15 cellular contexts compared by ENCODE assay signal in the genomic region with DNA sequence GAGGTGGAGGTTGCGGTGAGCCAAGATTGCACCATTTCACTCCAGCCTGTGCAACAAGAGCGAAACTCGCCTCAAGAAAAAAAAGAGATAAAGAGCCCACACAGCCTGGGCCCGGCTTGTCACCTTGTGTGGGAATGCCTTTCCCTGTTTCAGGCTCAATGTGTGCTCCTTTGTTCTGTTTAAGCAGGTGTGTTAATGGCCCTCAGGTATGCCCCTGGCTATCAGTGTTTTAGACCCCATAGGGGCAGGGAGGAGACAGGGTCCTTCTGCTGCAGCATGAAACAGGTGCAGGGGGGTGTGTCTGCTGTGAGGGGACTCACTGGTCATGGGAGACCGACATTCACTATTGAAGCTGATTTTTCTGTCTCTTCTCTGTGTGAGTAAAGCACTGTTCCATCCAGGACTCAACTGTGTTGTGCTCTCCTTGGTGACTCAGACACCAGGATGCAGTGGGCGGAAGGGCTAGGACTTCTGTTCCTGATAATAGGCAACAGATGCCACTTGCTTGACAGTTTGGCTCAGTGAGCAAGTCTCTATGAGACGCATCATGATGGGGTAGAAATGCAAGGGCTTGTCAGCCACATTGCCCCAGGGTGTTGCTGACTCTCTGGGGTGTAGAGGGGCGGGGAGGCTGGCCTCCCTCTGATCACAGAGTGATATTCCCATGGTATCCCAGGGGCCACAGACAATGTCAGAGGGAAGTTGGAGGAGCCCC. TPM values are rescaled to one million over a fixed set of nuclear protein-coding genes. Genes with fewer than 3 reads are reported as not detected.
DNase-seq lines count a peak whose midpoint lies in the region; ATAC-seq, FAIRE-seq and TF ChIP-seq lines count a peak whose summit lies in the region.
"Had no signal": no experiment of that assay in that cellular context is flagged by ENCODE, and none has a peak within 500 bp of the region (broad histone marks: within the 10 kb centered on the region; RNA-seq: fewer than 3 reads in every experiment).

No MANE protein-coding gene starts in this region.

- no peaks in the 10 kb centered on the region for H3K9me1 ChIP-seq in keratinocyte (ENCODE audit: control insufficient read depth, extremely low read depth, insufficient read depth, low read length)

- in situ Hi-C loops in astrocyte of the spinal cord (cut with HindIII; ENCODE audit: low sequenced_read_pairs): no loop called here

- no peak; the same call in 1 of the 2 replicates for TF ChIP-seq CTCF in BE2C (IDR thresholded peaks at IDR 0.05; ENCODE audit: low read depth, low read length)
- TF ChIP-seq CTCF in astrocyte of the spinal cord (IDR thresholded peaks at IDR 0.05; ENCODE audit: low read depth, low read length): no peak
- TF ChIP-seq CTCF in keratinocyte (optimal IDR thresholded peaks at IDR 0.05 in 1 of 3, IDR thresholded peaks at IDR 0.05 in 1 of 3, conservative IDR thresholded peaks at IDR 0.05 in 1 of 3; ENCODE audit: extremely low read depth in 1 of 3, insufficient read depth in 2 of 3, low read length in 3 of 3): no peak
- TF ChIP-seq CTCF in prostate gland (IDR thresholded peaks at IDR 0.05): no peak
- TF ChIP-seq CTCF in kidney (IDR thresholded peaks at IDR 0.05; ENCODE audit: borderline replicate concordance, extremely low read depth, insufficient read depth): no peak

- no peak overlapping the region for H3K4me2 ChIP-seq in keratinocyte (ENCODE audit: control insufficient read depth, extremely low read depth, insufficient read depth, low read depth, low read length)

- no peaks in the 10 kb centered on the region for H3K27me3 ChIP-seq in BE2C
- no peaks in the 10 kb centered on the region for H3K27me3 ChIP-seq in keratinocyte (ENCODE audit: control insufficient read depth, extremely low read depth, insufficient read depth, low read length)
- peaks cover 5% of the 10 kb centered on the region for H3K27me3 ChIP-seq in prostate gland (replicated peaks; ENCODE audit: insufficient read depth)
- H3K27me3 ChIP-seq: SJSA1, tibial nerve had no signal

- no peak for TF ChIP-seq POLR2A in prostate gland (IDR thresholded peaks at IDR 0.05)

- ATAC-seq in HG02973 (IDR thresholded peaks at IDR 0.05; ENCODE audit: unreplicated experiment): no peak
- ATAC-seq: CD8-positive, alpha-beta T cell had no signal

- dilution Hi-C loops in keratinocyte (cut with MboI; ENCODE audit: extremely low pct_ligation_motif_present, low sequenced_read_pairs): no loop called here

- H4K20me1 ChIP-seq in keratinocyte (ENCODE audit: control insufficient read depth, extremely low read depth, insufficient read depth, low read length): no peaks in the 10 kb centered on the region

- H3K79me2 ChIP-seq in keratinocyte (ENCODE audit: control insufficient read depth, insufficient read depth, low read length): no peaks in the 10 kb centered on the region

- DNase-seq in BE2C (peak; percentile 81), LHCN-M2 (ENCODE audit: low read depth) (peak; percentile 86), astrocyte of the spinal cord (ENCODE audit: low read depth, low spot score) (peak; percentile 13), keratinocyte (ENCODE audit: low read depth, low spot score) (no peak), NCI-H1092 (lab: John Stamatoyannopoulos, UW) (no peak), prostate gland (ENCODE audit: low spot score) (no peak), kidney (no peak)
- DNase-seq: activated CD4-positive, alpha-beta T cell treated with anti-CD3 and anti-CD28 coated beads, Interleukin-2, amount 50 U/mL, for 4 hours; activated naive CD4-positive, alpha-beta T cell treated with Interleukin-2 at 50 U/mL for 16 hours; CD8-positive, alpha-beta T cell; KBM-7 had no signal

- 74% methylated on average over 8 of the region's 8 CpGs for WGBS in prostate gland

- FAIRE-seq in keratinocyte (lab: Jason Lieb, UNC): peak; percentile 67
- FAIRE-seq in kidney (lab: Jason Lieb, UNC): no peak

- H3K9me3 ChIP-seq in BE2C: no peaks in the 10 kb centered on the region
- H3K9me3 ChIP-seq in keratinocyte (ENCODE audit: control insufficient read depth, low read depth, low read length): no peaks in the 10 kb centered on the region
- no peaks in the 10 kb centered on the region for H3K9me3 ChIP-seq in prostate gland
- no peaks in the 10 kb centered on the region for H3K9me3 ChIP-seq in kidney (ENCODE audit: control insufficient read depth in 1 of 2, low read length in 2 of 2)
- H3K9me3 ChIP-seq: SJSA1, tibial nerve had no signal

- H3K27ac ChIP-seq in keratinocyte (ENCODE audit: control insufficient read depth, insufficient read depth, low read length) (no peak overlapping the region), prostate gland (no peak overlapping the region), kidney (ENCODE audit: low read depth in 2 of 2, low read length in 2 of 2) (no peak overlapping the region)
- H3K27ac ChIP-seq: SJSA1, tibial nerve had no signal

- no peak overlapping the region for H2AFZ ChIP-seq in keratinocyte (ENCODE audit: control insufficient read depth, low read length)

- peak overlapping the region; percentile 23 for H3K4me3 ChIP-seq in BE2C (ENCODE audit: low read depth, low read length)
- no peak overlapping the region for H3K4me3 ChIP-seq in astrocyte of the spinal cord (ENCODE audit: low read depth, low read length)
- no peak overlapping the region for H3K4me3 ChIP-seq in keratinocyte (ENCODE audit: control insufficient read depth in 2 of 3, extremely low read depth in 1 of 3, insufficient read depth in 2 of 3, low read depth in 1 of 3, low read length in 3 of 3)
- no peak overlapping the region for H3K4me3 ChIP-seq in prostate gland
- H3K4me3 ChIP-seq in kidney (ENCODE audit: low read length in 2 of 2): no peak overlapping the region
- H3K4me3 ChIP-seq: SJSA1, tibial nerve had no signal

- intact Hi-C loops in prostate gland (cut with DNase I): no loop called here
- intact Hi-C loops in kidney (cut with DNase I): no loop called here

- peaks cover 12% of the 10 kb centered on the region for H3K4me1 ChIP-seq in BE2C
- H3K4me1 ChIP-seq in keratinocyte (ENCODE audit: control insufficient read depth, extremely low read depth, insufficient read depth, low read length): peaks cover 4% of the 10 kb centered on the region
- H3K4me1 ChIP-seq in prostate gland (replicated peaks): no peaks in the 10 kb centered on the region
- no peaks in the 10 kb centered on the region for H3K4me1 ChIP-seq in kidney (ENCODE audit: control insufficient read depth in 1 of 2, insufficient read depth in 1 of 2, low read depth in 1 of 2, low read length in 2 of 2)
- H3K4me1 ChIP-seq: SJSA1, tibial nerve had no signal

- H3K36me3 ChIP-seq in BE2C (no peaks in the 10 kb centered on the region), keratinocyte (ENCODE audit: control insufficient read depth in 2 of 2, extremely low read depth in 1 of 2, insufficient read depth in 2 of 2, low read length in 2 of 2) (no peaks in the 10 kb centered on the region), prostate gland (no peaks in the 10 kb centered on the region), kidney (ENCODE audit: control insufficient read depth in 1 of 2, insufficient read depth in 2 of 2, low read length in 2 of 2) (no peaks in the 10 kb centered on the region)
- H3K36me3 ChIP-seq: SJSA1, tibial nerve had no signal

- no peak overlapping the region for H3K9ac ChIP-seq in keratinocyte (ENCODE audit: control insufficient read depth, extremely low read depth, insufficient read depth, low read length)
- H3K9ac ChIP-seq in kidney (ENCODE audit: low read length in 2 of 2): no peak overlapping the region

RNA-seq across cellular contexts. Expression of gene LAP3, which starts 15.6 kb away (rescaled TPM):
- polyA plus RNA-seq in BE2C (2012; ENCODE audit: insufficient read depth, insufficient read length, low read depth): 70.6 TPM
- 78.1 and 90.6 TPM in 2 replicates for total RNA-seq in LHCN-M2 (2014; rRNA removed)
- 38.1 TPM for polyA plus RNA-seq in LHCN-M2 (2012)
- 57.3 to 95.6 TPM (median 84.8 TPM) in 3 replicates for polyA plus RNA-seq in keratinocyte
- polyA plus RNA-seq in keratinocyte (2011; ENCODE audit: low read depth): 61.6 TPM
- 54.5 and 62.3 TPM in 2 replicates for polyA plus RNA-seq in keratinocyte (2011; cell fraction: cytosol; rRNA removed)
- 50.8 and 59.6 TPM in 2 replicates for polyA plus RNA-seq in keratinocyte (2011; cell fraction: nucleus; rRNA removed)
- polyA plus RNA-seq in keratinocyte (2012; ENCODE audit: low replicate concordance): 28.5 and 70.8 TPM in 2 replicates
- 20.2 to 54.7 TPM (median 46.0 TPM) in 3 replicates for polyA minus RNA-seq in keratinocyte
- polyA minus RNA-seq in keratinocyte (2011; cell fraction: cytosol; rRNA and poly(A)+ RNA removed): 52.9 TPM
- polyA minus RNA-seq in keratinocyte (2011; cell fraction: nucleus; rRNA and poly(A)+ RNA removed): 19.1 and 32.3 TPM in 2 replicates
- total RNA-seq in prostate gland: 10 to 100 TPM; 55.8 to 98.1 TPM
- total RNA-seq in kidney: 108 TPM
- polyA plus RNA-seq in kidney (ENCODE audit: insufficient read depth, low read depth, low replicate concordance): 123 TPM

RNA-seq across cellular contexts. Expression of gene CLRN2, which starts 46.4 kb away (rescaled TPM):
- polyA plus RNA-seq in BE2C (2012; ENCODE audit: insufficient read depth, insufficient read length, low read depth): not detected
- total RNA-seq in LHCN-M2 (2014; rRNA removed) (not detected in 2 replicates), prostate gland (not detected), kidney (not detected)
- polyA plus RNA-seq in LHCN-M2 (2012): not detected
- polyA plus RNA-seq in keratinocyte (not detected in 3 replicates), kidney (ENCODE audit: insufficient read depth, low read depth, low replicate concordance) (not detected)
- polyA plus RNA-seq in keratinocyte (2011; ENCODE audit: low read depth): not detected
- polyA plus RNA-seq in keratinocyte (2011; cell fraction: cytosol; rRNA removed): not detected in 2 replicates
- polyA plus RNA-seq in keratinocyte (2011; cell fraction: nucleus; rRNA removed): not detected in 2 replicates
- polyA plus RNA-seq in keratinocyte (2012; ENCODE audit: low replicate concordance): not detected in 2 replicates
- polyA minus RNA-seq in keratinocyte: not detected in 3 replicates
- not detected for polyA minus RNA-seq in keratinocyte (2011; cell fraction: cytosol; rRNA and poly(A)+ RNA removed)
- not detected in 2 replicates for polyA minus RNA-seq in keratinocyte (2011; cell fraction: nucleus; rRNA and poly(A)+ RNA removed)
- total RNA-seq: CD8-positive, alpha-beta T cell; H4; SJSA1; tibial nerve had no signal

RNA-seq across cellular contexts. Expression of gene QDPR, which starts 49.5 kb away (rescaled TPM):
- 203 TPM for polyA plus RNA-seq in BE2C (2012; ENCODE audit: insufficient read depth, insufficient read length, low read depth)
- total RNA-seq in LHCN-M2 (2014; rRNA removed) (19.4 and 36.1 TPM in 2 replicates), prostate gland (10 to 100 TPM; 11.4 to 18.9 TPM), kidney (33.5 TPM)
- 43.9 TPM for polyA plus RNA-seq in LHCN-M2 (2012)
- polyA plus RNA-seq in keratinocyte (42.1 to 65.6 TPM (median 65.6 TPM) in 3 replicates), kidney (ENCODE audit: insufficient read depth, low read depth, low replicate concordance) (208 TPM)
- 38.4 TPM for polyA plus RNA-seq in keratinocyte (2011; ENCODE audit: low read depth)
- 61.2 and 74.3 TPM in 2 replicates for polyA plus RNA-seq in keratinocyte (2011; cell fraction: cytosol; rRNA removed)
- 35.8 and 36.7 TPM in 2 replicates for polyA plus RNA-seq in keratinocyte (2011; cell fraction: nucleus; rRNA removed)
- polyA plus RNA-seq in keratinocyte (2012; ENCODE audit: low replicate concordance): 22.1 and 56.1 TPM in 2 replicates
- 37.4 to 65.3 TPM (median 50.2 TPM) in 3 replicates for polyA minus RNA-seq in keratinocyte
- 29.5 TPM for polyA minus RNA-seq in keratinocyte (2011; cell fraction: cytosol; rRNA and poly(A)+ RNA removed)
- 16.0 and 21.1 TPM in 2 replicates for polyA minus RNA-seq in keratinocyte (2011; cell fraction: nucleus; rRNA and poly(A)+ RNA removed)

RNA-seq across cellular contexts. Expression of gene MED28, which starts 53.1 kb away (rescaled TPM):
- polyA plus RNA-seq in BE2C (2012; ENCODE audit: insufficient read depth, insufficient read length, low read depth): 38.4 TPM
- 6.3 and 9.2 TPM in 2 replicates for total RNA-seq in LHCN-M2 (2014; rRNA removed)
- 46.4 TPM for polyA plus RNA-seq in LHCN-M2 (2012)
- 12.3 to 22.5 TPM (median 21.7 TPM) in 3 replicates for polyA plus RNA-seq in keratinocyte
- 59.8 TPM for polyA plus RNA-seq in keratinocyte (2011; ENCODE audit: low read depth)
- 8.7 and 13.2 TPM in 2 replicates for polyA plus RNA-seq in keratinocyte (2011; cell fraction: cytosol; rRNA removed)
- polyA plus RNA-seq in keratinocyte (2011; cell fraction: nucleus; rRNA removed): 6.0 and 6.7 TPM in 2 replicates
- polyA plus RNA-seq in keratinocyte (2012; ENCODE audit: low replicate concordance): 21.5 and 35.2 TPM in 2 replicates
- 8.8 to 11.3 TPM (median 10.5 TPM) in 3 replicates for polyA minus RNA-seq in keratinocyte
- polyA minus RNA-seq in keratinocyte (2011; cell fraction: cytosol; rRNA and poly(A)+ RNA removed): 38.0 TPM
- polyA minus RNA-seq in keratinocyte (2011; cell fraction: nucleus; rRNA and poly(A)+ RNA removed): 6.2 and 14.6 TPM in 2 replicates
- 10 to 100 TPM; 17.2 to 21.3 TPM for total RNA-seq in prostate gland
- 45.2 TPM for total RNA-seq in kidney
- 26.1 TPM for polyA plus RNA-seq in kidney (ENCODE audit: insufficient read depth, low read depth, low replicate concordance)

Comparison
In these comparisons a context has a peak if more than half of its experiments do, and no peak if none do; other contexts are left out.
1. DNase-seq: peak in BE2C (single experiment), LHCN-M2 (single experiment) and astrocyte of the spinal cord (single experiment); none in keratinocyte (single experiment), NCI-H1092 (single experiment), prostate gland (single experiment) and kidney (single experiment).